In genomic region chr6:38567436-38567835, GRCh38 we compare ENCODE assay signal across 1 cellular context.
TF ChIP-seq lines count a peak whose summit lies in the region.

No MANE protein-coding gene starts in this region.

TF ChIP-seq in WTC11, 78 proteins besides CTCF, POLR2A, EP300 and RAD21 (continued from another document):
- no peak for TF ChIP-seq HMGXB4 (CRISPR knock-in tag; IDR thresholded peaks at IDR 0.05)
- no peak for TF ChIP-seq NFYB (CRISPR knock-in tag; conservative IDR thresholded peaks at IDR 0.05; ENCODE audit: low read depth)
TF ChIP-seq in WTC11: peak in this region for 0.
